8 cellular contexts compared by ENCODE assay signal in genomic region chr1:110312188-110313121, GRCh38. TPM values are rescaled to one million over a fixed set of nuclear protein-coding genes. Genes with fewer than 3 reads are reported as not detected.
DNase-seq lines count a peak whose midpoint lies in the region; ATAC-seq and TF ChIP-seq lines count a peak whose summit lies in the region.

No MANE protein-coding gene starts in this region.

- RAD21 ChIA-PET in HCT116 (lab: Charles Lee; ENCODE audit: low non-redundant PET in 1 of 2, low total read pairs in 2 of 2, uncharacterized antibody in 2 of 2, unreplicated experiment in 2 of 2) = interaction anchor here (0.6 to 2.2 kb wide), 10 partner anchors 21 to 185 kb away, joined by 3 to 62 read pairs (median 4); partner anchors contain the start of gene KCNC4 (in 2 of the 2)

- H3K9me3 Mint-ChIP-seq in activated CD4-positive, alpha-beta T cell treated with anti-CD3 and anti-CD28 coated beads, Interleukin-2, amount 10 ng/mL, durations not matched to agents 7 days and 5 days = no peaks in the 10 kb centered on the region

- no peaks in the 10 kb centered on the region for H3K36me3 ChIP-seq in HCT116 (ENCODE audit: control insufficient read depth in 1 of 2, insufficient read depth in 2 of 2, low read length in 2 of 2)
- no peaks in the 10 kb centered on the region for H3K36me3 ChIP-seq in colonic mucosa

- no peaks in the 10 kb centered on the region for H4K20me1 ChIP-seq in HCT116 (ENCODE audit: insufficient read depth)

- H3K4me2 ChIP-seq in HCT116 (ENCODE audit: low read length) = 0 out of 2 replicates have a peak overlapping the region, but pooled peaks have one; percentile 1

- intact Hi-C loops in HCT116 (cut with micrococcal nuclease) (loop anchor here (1.0 kb wide), 4 partner anchors 105 to 184 kb away; no protein-coding TSS in a partner anchor), colonic mucosa (cut with DNase I) (loop anchor here (2.0 to 5.0 kb wide), 2 partner anchors 106 to 140 kb away; partner anchors contain the start of gene PROK1)

- CTCF ChIA-PET in HCT116 (lab: Charles Lee) = interaction anchor here (0.6 to 3.8 kb wide), 16 partner anchors 11 to 183 kb away, joined by 3 to 206 read pairs (median 3); partner anchors contain the start of genes KCNC4 and RBM15
- CTCF ChIA-PET in activated CD4-positive, alpha-beta T cell treated with anti-CD3 and anti-CD28 coated beads, Interleukin-2, amount 10 ng/mL, durations not matched to agents 7 days and 5 days (lab: Charles Lee) = interaction anchor here (0.6 to 6.0 kb wide), 26 partner anchors 9 to 1036 kb away, joined by 3 to 73 read pairs (median 4); partner anchors contain the start of genes KCNC4 and RBM15

- H2AFZ ChIP-seq in HCT116 (ENCODE audit: low read depth, low read length, poor library complexity, severe bottlenecking) = no peak overlapping the region

- H3K4me1 Mint-ChIP-seq in activated CD4-positive, alpha-beta T cell treated with anti-CD3 and anti-CD28 coated beads, Interleukin-2, amount 10 ng/mL, durations not matched to agents 7 days and 5 days = no peaks in the 10 kb centered on the region

- no TSS peak for BruUV-seq in HCT116 (replicated peaks; lab: Mats Ljungman, UMichigan)

- no peaks in the 10 kb centered on the region for H3K79me2 ChIP-seq in HCT116 (ENCODE audit: insufficient read depth, low read length)

- DNase-seq in HCT116 (ENCODE audit: low read depth, low spot score) (peak; percentile 54), NCI-H345 treated with DMSO at 0.1 percent for 48 hours (lab: John Stamatoyannopoulos, UW; ENCODE audit: unreplicated experiment) (peak; percentile 53), colonic mucosa (peak; percentile 81), left lobe of liver (ENCODE audit: low spot score) (peak; percentile 82)
- DNase-seq in activated CD4-positive, alpha-beta T cell treated with anti-CD3 and anti-CD28 coated beads, Interleukin-2, amount 10 ng/mL, durations not matched to agents 7 days and 5 days = peak; percentile 74
- DNase-seq in stimulated activated CD4-positive, alpha-beta T cell treated with anti-CD3 and anti-CD28 coated beads, Interleukin-4, amount 100 ng/mL, for 4 hours = peak; percentile 66 to 70

- TF ChIP-seq CTCF in C4-2B (conservative IDR thresholded peaks at IDR 0.05) (peak; percentile 96), HCT116 (IDR thresholded peaks at IDR 0.05 in 2 of 3, conservative IDR thresholded peaks at IDR 0.05 in 1 of 3; ENCODE audit: borderline replicate concordance in 1 of 3, insufficient read depth in 1 of 3, low read depth in 2 of 3, low read length in 2 of 3) (peak; percentile 93 to 97 (median 93)), colonic mucosa (IDR thresholded peaks at IDR 0.05) (peak; percentile 86)

- no peaks in the 10 kb centered on the region for H3K27me3 ChIP-seq in HCT116 (ENCODE audit: insufficient read depth, low read length)
- H3K27me3 ChIP-seq in colonic mucosa = no peaks in the 10 kb centered on the region

- H3K36me3 Mint-ChIP-seq in activated CD4-positive, alpha-beta T cell treated with anti-CD3 and anti-CD28 coated beads, Interleukin-2, amount 10 ng/mL, durations not matched to agents 7 days and 5 days (ENCODE audit: low read depth) = no peaks in the 10 kb centered on the region

- H3K4me1 ChIP-seq in HCT116 (ENCODE audit: control insufficient read depth in 1 of 2, insufficient read depth in 2 of 2, low read length in 2 of 2) (peaks cover 2 to 20% of the 10 kb centered on the region in 2 experiments; a peak in 2 of 4 replicates), colonic mucosa (peaks cover 7% of the 10 kb centered on the region)

- no peaks in the 10 kb centered on the region for H3K27me3 Mint-ChIP-seq in activated CD4-positive, alpha-beta T cell treated with anti-CD3 and anti-CD28 coated beads, Interleukin-2, amount 10 ng/mL, durations not matched to agents 7 days and 5 days

- H3K27ac ChIP-seq in C4-2B (no peak overlapping the region), HCT116 (ENCODE audit: low read depth, low read length) (no peak overlapping the region), colonic mucosa (no peak overlapping the region)

- POLR2A ChIA-PET in HCT116 (lab: Charles Lee) = interaction anchor here (2.3 kb wide), 1 partner anchor 104 kb away, joined by 18 read pairs; no protein-coding TSS in a partner anchor
- POLR2A ChIA-PET in activated CD4-positive, alpha-beta T cell treated with anti-CD3 and anti-CD28 coated beads, Interleukin-2, amount 10 ng/mL, durations not matched to agents 7 days and 5 days (lab: Charles Lee) = no interaction called here

- no peaks in the 10 kb centered on the region for H3K9me2 ChIP-seq in HCT116 (ENCODE audit: insufficient read depth)

- no peak overlapping the region for H3K4me3 ChIP-seq in HCT116 (replicated peaks in 1 of 2; ENCODE audit: low read depth in 1 of 2, low read length in 2 of 2)
- H3K4me3 ChIP-seq in colonic mucosa = no peak overlapping the region

- peak; percentile 99 for TF ChIP-seq RAD21 in HCT116 (IDR thresholded peaks at IDR 0.05; ENCODE audit: low read depth)

- H3K4me3 Mint-ChIP-seq in activated CD4-positive, alpha-beta T cell treated with anti-CD3 and anti-CD28 coated beads, Interleukin-2, amount 10 ng/mL, durations not matched to agents 7 days and 5 days = no peak overlapping the region

- no peak overlapping the region for H3K9ac ChIP-seq in HCT116 (ENCODE audit: low read length)
- H3K9ac ChIP-seq in colonic mucosa (ENCODE audit: low read depth in 2 of 2, low read length in 2 of 2) = peak overlapping the region in 1 of 2 donors; percentile 0

- no peaks in the 10 kb centered on the region for H3K9me3 ChIP-seq in HCT116 (ENCODE audit: control insufficient read depth in 1 of 2, insufficient read depth in 1 of 2, low read depth in 1 of 2, low read length in 2 of 2)
- no peaks in the 10 kb centered on the region for H3K9me3 ChIP-seq in colonic mucosa

- no peak overlapping the region for H3K27ac Mint-ChIP-seq in activated CD4-positive, alpha-beta T cell treated with anti-CD3 and anti-CD28 coated beads, Interleukin-2, amount 10 ng/mL, durations not matched to agents 7 days and 5 days

- TF ChIP-seq POLR2A in HCT116 (IDR thresholded peaks at IDR 0.05; ENCODE audit: borderline replicate concordance, extremely low read depth, insufficient read depth, insufficient read length) = no peak

- ATAC-seq in HCT116 = peak; percentile 99
- peak; percentile 99 for ATAC-seq in left lobe of liver
- ATAC-seq in GM19463 (IDR thresholded peaks at IDR 0.05; ENCODE audit: unreplicated experiment) = no peak

TF ChIP-seq in HCT116, 20 proteins besides CTCF, POLR2A, EP300 and RAD21:
- TF ChIP-seq SP1 (IDR thresholded peaks at IDR 0.05; ENCODE audit: low read depth) (no peak), MAX (IDR thresholded peaks at IDR 0.05) (no peak), EGR1 (IDR thresholded peaks at IDR 0.05; ENCODE audit: low read depth) (no peak), ELF1 (IDR thresholded peaks at IDR 0.05; ENCODE audit: borderline replicate concordance, low read depth) (no peak), CEBPB (IDR thresholded peaks at IDR 0.05; ENCODE audit: low read depth) (no peak), SRF (IDR thresholded peaks at IDR 0.05; ENCODE audit: low read depth) (no peak), EZH2phosphoT487 (IDR thresholded peaks at IDR 0.05; ENCODE audit: borderline replicate concordance) (no peak), ZNF274 (IDR thresholded peaks at IDR 0.05; ENCODE audit: low read depth, low read length) (no peak), JUND (IDR thresholded peaks at IDR 0.05) (no peak), EZH2 (IDR thresholded peaks at IDR 0.05) (no peak), ZFX (IDR thresholded peaks at IDR 0.05) (no peak), SIN3A (IDR thresholded peaks at IDR 0.05; ENCODE audit: low read depth) (no peak), POLR2AphosphoS5 (IDR thresholded peaks at IDR 0.05; ENCODE audit: low read depth, low read length) (no peak)

RNA-seq across cellular contexts. Expression of gene RBM15, which starts 26.7 kb away (rescaled TPM):
- 44.0 TPM for total RNA-seq in HCT116 (2021; ENCODE audit: unreplicated experiment)
- 10.9 and 14.7 TPM in 2 replicates for polyA plus RNA-seq in HCT116 (2012)
- 10 to 100 TPM; 69.9 to 71.2 TPM for total RNA-seq in activated CD4-positive, alpha-beta T cell treated with anti-CD3 and anti-CD28 coated beads, Interleukin-2, amount 10 ng/mL, durations not matched to agents 7 days and 5 days
- 10 to 100 TPM; 24.1 to 35.9 TPM for total RNA-seq in colonic mucosa
- 9.6 TPM for total RNA-seq in left lobe of liver
